Comparison of ENCODE assay signal across 29 cellular contexts in genomic region chr9:29668732-29669131, GRCh38.
DNase-seq lines count a peak whose midpoint lies in the region; ATAC-seq, FAIRE-seq and TF ChIP-seq lines count a peak whose summit lies in the region.
"Had no signal": no experiment of that assay in that cellular context is flagged by ENCODE, and none has a peak within 500 bp of the region (broad histone marks: within the 10 kb centered on the region; RNA-seq: fewer than 3 reads in every experiment).

No MANE protein-coding gene starts in this region.

- H3K4me1 ChIP-seq in foreskin keratinocyte = peaks cover 4% of the 10 kb centered on the region
- H3K4me1 ChIP-seq in pancreas = no peaks in the 10 kb centered on the region
- no peaks in the 10 kb centered on the region for H3K4me1 ChIP-seq in hepatocyte (ENCODE audit: insufficient read depth)
- H3K4me1 ChIP-seq: BLaER1, HAP-1, SJCRH30 had no signal

- H3K79me2 ChIP-seq in hepatocyte = no peaks in the 10 kb centered on the region

- TF ChIP-seq CTCF in bronchial epithelial cell (IDR thresholded peaks at IDR 0.05; ENCODE audit: insufficient read depth, low read length, severe bottlenecking) = no peak
- no peak for TF ChIP-seq CTCF in foreskin keratinocyte (conservative IDR thresholded peaks at IDR 0.05)
- TF ChIP-seq CTCF in pancreas (IDR thresholded peaks at IDR 0.05) = no peak
- no peak for TF ChIP-seq CTCF in hepatocyte (IDR thresholded peaks at IDR 0.05; ENCODE audit: poor library complexity)

- H2AFZ ChIP-seq in hepatocyte = no peak overlapping the region

- H3K9me2 ChIP-seq in hepatocyte (replicated peaks; ENCODE audit: insufficient read depth) = no peaks in the 10 kb centered on the region

- H3K27ac ChIP-seq in foreskin keratinocyte (no peak overlapping the region), pancreas (peak overlapping the region in 1 of 4 donors; percentile 3), hepatocyte (no peak overlapping the region)
- H3K27ac ChIP-seq: BLaER1, SJCRH30 had no signal

- no peaks in the 10 kb centered on the region for H3K9me3 ChIP-seq in pancreas
- no peaks in the 10 kb centered on the region for H3K9me3 ChIP-seq in hepatocyte (ENCODE audit: low read depth)
- H3K9me3 ChIP-seq: BLaER1, HAP-1, SJCRH30 had no signal

- H3K36me3 ChIP-seq in bronchial epithelial cell (ENCODE audit: control insufficient read depth, insufficient read depth, low read length) (no peaks in the 10 kb centered on the region), pancreas (no peaks in the 10 kb centered on the region), hepatocyte (replicated peaks; ENCODE audit: insufficient read depth, low read depth) (no peaks in the 10 kb centered on the region)
- H3K36me3 ChIP-seq: BLaER1, HAP-1, SJCRH30 had no signal

- H4K20me1 ChIP-seq in hepatocyte (ENCODE audit: insufficient read depth, poor library complexity, severe bottlenecking) = no peaks in the 10 kb centered on the region
- H4K20me1 ChIP-seq: BLaER1 had no signal

- peak; percentile 3 for DNase-seq in NAMALWA (ENCODE audit: low spot score)
- DNase-seq in bronchial epithelial cell (ENCODE audit: low read depth) = peak; percentile 83
- DNase-seq in foreskin keratinocyte = peak; percentile 31 to 40
- no peak for DNase-seq in pancreas
- no peak for DNase-seq in EL
- no peak for DNase-seq in NCI-H2227 treated with DMSO at 0.1 percent for 48 hours (lab: John Stamatoyannopoulos, UW)
- no peak for DNase-seq in RKO (ENCODE audit: low spot score)
- DNase-seq in hepatocyte (ENCODE audit: low spot score) = no peak
- DNase-seq: CD4-positive, CD25-positive, alpha-beta regulatory T cell; DMS53; GDM1; GOT3; HFFc6; IMR-90; KG1; NCI-H1092 treated with DMSO at 0.1 percent for 48 hours; NCI-H1436; NCI-H187; NCI-H2171 treated with DMSO at 0.1 percent for 48 hours; NCI-H524; NCI-H82; NK-92 treated with Interleukin-12 subunit alpha and Interleukin-12 subunit beta, amount 100 ng/mL, for 24 hours; PC-3; SJCRH30 had no signal

- H3K27me3 ChIP-seq in bronchial epithelial cell (ENCODE audit: control insufficient read depth, insufficient read depth, low read length) (no peaks in the 10 kb centered on the region), foreskin keratinocyte (no peaks in the 10 kb centered on the region), pancreas (no peaks in the 10 kb centered on the region), hepatocyte (no peaks in the 10 kb centered on the region)
- H3K27me3 ChIP-seq: BLaER1, SJCRH30 had no signal

- ATAC-seq in foreskin keratinocyte = peak; percentile 40
- ATAC-seq in pancreas = peak; percentile 60 to 86 (median 80)
- ATAC-seq: GM12878, PC-3, Right ventricle myocardium inferior had no signal

- WGBS in pancreas, 2 donors = 25 to 38% methylated on average over 1 of the region's 1 CpG
- 70% methylated on average over 1 of the region's 1 CpG for WGBS in hepatocyte (ENCODE audit: low lambda C conversion rate, missing lambda C conversion rate)

- FAIRE-seq in bronchial epithelial cell (lab: Jason Lieb, UNC) (no peak), pancreas (lab: Jason Lieb, UNC) (no peak)
- FAIRE-seq: A204.1, GM12878 had no signal

- H3K4me3 ChIP-seq in bronchial epithelial cell (ENCODE audit: low read depth, low read length) (no peak overlapping the region), pancreas (no peak overlapping the region), hepatocyte (no peak overlapping the region)
- H3K4me3 ChIP-seq: BLaER1, GM12878, HAP-1, SJCRH30 had no signal

- intact Hi-C loops in pancreas (cut with DNase I) = no loop called here

- no peak overlapping the region for H3K4me2 ChIP-seq in hepatocyte
- H3K4me2 ChIP-seq: BLaER1 had no signal

Comparison
In these comparisons a context has a peak if more than half of its experiments do, and no peak if none do; other contexts are left out.
1. DNase-seq: peak in NAMALWA (single experiment), bronchial epithelial cell (single experiment) and foreskin keratinocyte (2 of 2); none in pancreas (0 of 6), EL (single experiment), NCI-H2227 treated with DMSO at 0.1 percent for 48 hours (single experiment), RKO (single experiment) and hepatocyte (single experiment).